In the genomic region with DNA sequence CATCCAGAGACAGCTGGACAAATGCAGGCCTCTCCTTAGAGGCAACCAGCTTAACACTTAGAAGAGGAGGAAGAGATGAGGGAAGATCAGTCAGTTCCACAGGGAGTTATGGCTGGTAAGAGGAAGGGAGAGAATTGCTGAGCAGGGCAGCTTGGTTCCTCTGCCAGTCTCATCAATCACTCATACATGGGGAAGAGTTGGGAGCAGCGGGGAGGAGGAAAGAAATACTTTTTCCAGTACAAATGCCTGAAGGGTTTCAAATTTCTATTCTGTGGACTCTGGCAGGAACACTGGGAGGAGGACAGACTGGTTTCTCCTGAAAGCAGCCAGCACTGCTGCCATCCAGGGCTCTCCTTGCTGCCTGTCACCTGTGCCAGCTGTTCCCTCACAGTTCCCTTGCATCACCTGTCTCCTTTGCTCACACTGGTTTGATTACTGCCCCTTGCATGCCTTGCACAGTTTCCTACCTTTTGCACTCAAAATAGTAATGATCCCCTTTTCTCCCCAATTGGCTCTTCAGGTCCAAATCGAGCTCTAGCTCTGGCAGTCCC, we compare ENCODE assay signal across 11 cellular contexts. TPM values are rescaled to one million over a fixed set of nuclear protein-coding genes. Genes with fewer than 3 reads are reported as not detected.
DNase-seq lines count a peak whose midpoint lies in the region; ATAC-seq and TF ChIP-seq lines count a peak whose summit lies in the region.
"Had no signal": no experiment of that assay in that cellular context is flagged by ENCODE, and none has a peak within 500 bp of the region (broad histone marks: within the 10 kb centered on the region; RNA-seq: fewer than 3 reads in every experiment).

No MANE protein-coding gene starts in this region.

- intact Hi-C loops in colonic mucosa (cut with DNase I) (no loop called here), cardiac septum (cut with DNase I) (no loop called here)

- no peak overlapping the region for H3K4me3 ChIP-seq in AG10803 (ENCODE audit: low read length)
- H3K4me3 ChIP-seq in LNCaP clone FGC (ENCODE audit: low read depth, low read length), result 0 out of 2 replicates have a peak overlapping the region, but pooled peaks have one; percentile 8
- H3K4me3 ChIP-seq in SJCRH30, result no peak overlapping the region
- no peak overlapping the region for H3K4me3 ChIP-seq in colonic mucosa
- H3K4me3 ChIP-seq: uterus had no signal

- H3K9me3 ChIP-seq in SJCRH30 (replicated peaks) (no peaks in the 10 kb centered on the region), colonic mucosa (no peaks in the 10 kb centered on the region)
- H3K9me3 ChIP-seq: uterus had no signal

- no peaks in the 10 kb centered on the region for H3K36me3 ChIP-seq in SJCRH30
- H3K36me3 ChIP-seq in colonic mucosa, result no peaks in the 10 kb centered on the region
- H3K36me3 ChIP-seq: uterus had no signal

- DNase-seq in AG10803 (ENCODE audit: low read depth) (peak; percentile 43), LNCaP clone FGC (ENCODE audit: low read depth) (peak; percentile 87), SJCRH30 (peak; percentile 31 to 57), left lobe of liver (ENCODE audit: low spot score) (no peak), colonic mucosa (no peak), cardiac septum (ENCODE audit: low spot score) (no peak), GM19240 (ENCODE audit: insufficient read length, low spot score) (no peak)
- DNase-seq: activated CD4-positive, CD25-positive, alpha-beta regulatory T cell; uterus had no signal

- H3K27me3 ChIP-seq in SJCRH30, result no peaks in the 10 kb centered on the region
- H3K27me3 ChIP-seq in colonic mucosa, result no peaks in the 10 kb centered on the region
- H3K27me3 ChIP-seq: uterus had no signal

- H3K9ac ChIP-seq in colonic mucosa (ENCODE audit: low read depth in 2 of 2, low read length in 2 of 2), result no peak overlapping the region

- H3K27ac ChIP-seq in SJCRH30 (peak overlapping the region; percentile 32; the same call in 1 of the 2 replicates), colonic mucosa (no peak overlapping the region)
- H3K27ac ChIP-seq: uterus had no signal

- H3K4me1 ChIP-seq in SJCRH30 (peaks cover 33% of the 10 kb centered on the region), colonic mucosa (no peaks in the 10 kb centered on the region)
- H3K4me1 ChIP-seq: uterus had no signal

- ATAC-seq in left lobe of liver (peak; percentile 48), GM18861 (IDR thresholded peaks at IDR 0.05; ENCODE audit: unreplicated experiment) (no peak)
- ATAC-seq: Panc1 had no signal

- TF ChIP-seq CTCF in AG10803 (conservative IDR thresholded peaks at IDR 0.05; ENCODE audit: low read length) (no peak), LNCaP clone FGC (IDR thresholded peaks at IDR 0.05; ENCODE audit: control insufficient read depth, extremely low read depth, insufficient read depth) (no peak), colonic mucosa (IDR thresholded peaks at IDR 0.05) (no peak)

RNA-seq across cellular contexts. Expression of gene PGRMC2, which starts 59.5 kb away (rescaled TPM):
- total RNA-seq in SJCRH30 (2014; rRNA removed; shearing (Covaris generic)), result 17.9 and 20.2 TPM in 2 replicates
- total RNA-seq in left lobe of liver (60.9 TPM), colonic mucosa (100 to 1,000 TPM in 1 of 2 donors, 10 to 100 TPM in 1; 76.3 to 116 TPM), cardiac septum (61.9 TPM)

Comparison
In these comparisons a context has a peak if more than half of its experiments do, and no peak if none do; other contexts are left out.
1. DNase-seq: peak in AG10803 (single experiment), LNCaP clone FGC (single experiment) and SJCRH30 (2 of 2); none in left lobe of liver (single experiment), colonic mucosa (single experiment), cardiac septum (single experiment) and GM19240 (single experiment).